8 cellular contexts compared by ENCODE assay signal in genomic region chrX:38803286-38803608, GRCh38. TPM values are rescaled to one million over a fixed set of nuclear protein-coding genes. Genes with fewer than 3 reads are reported as not detected.
DNase-seq lines count a peak whose midpoint lies in the region; ATAC-seq and TF ChIP-seq lines count a peak whose summit lies in the region.

No MANE protein-coding gene starts in this region.

- H3K27me3 ChIP-seq in right cardiac atrium (ENCODE audit: control insufficient read depth, insufficient read depth) = no peaks in the 10 kb centered on the region
- peaks cover 0 to 29% (median 0%) of the 10 kb centered on the region in 7 donors for H3K27me3 ChIP-seq in spleen (replicated peaks in 1 of 7)

- no peaks in the 10 kb centered on the region for H3K9me3 Mint-ChIP-seq in activated CD4-positive, alpha-beta T cell treated with anti-CD3 and anti-CD28 coated beads, Interleukin-2, amount 10 ng/mL, durations not matched to agents 7 days and 5 days
- no peaks in the 10 kb centered on the region for H3K9me3 Mint-ChIP-seq in activated CD8-positive, alpha-beta T cell treated with anti-CD3 and anti-CD28 coated beads for 36 hours

- POLR2A ChIA-PET in activated CD4-positive, alpha-beta T cell treated with anti-CD3 and anti-CD28 coated beads, Interleukin-2, amount 10 ng/mL, durations not matched to agents 7 days and 5 days (lab: Charles Lee) = interaction anchor here (0.6 kb wide), 2 partner anchors 185 to 1051 kb away, joined by 3 to 4 read pairs; no protein-coding TSS in a partner anchor
- POLR2A ChIA-PET in activated CD8-positive, alpha-beta T cell treated with anti-CD3 and anti-CD28 coated beads for 36 hours (lab: Charles Lee) = interaction anchor here (1.1 to 1.3 kb wide), 2 partner anchors 13 to 89 kb away, joined by 3 to 8 read pairs; no protein-coding TSS in a partner anchor

- peak overlapping the region; percentile 82 for H3K4me3 Mint-ChIP-seq in activated CD4-positive, alpha-beta T cell treated with anti-CD3 and anti-CD28 coated beads, Interleukin-2, amount 10 ng/mL, durations not matched to agents 7 days and 5 days
- peak overlapping the region; percentile 97 for H3K4me3 Mint-ChIP-seq in activated CD8-positive, alpha-beta T cell treated with anti-CD3 and anti-CD28 coated beads for 36 hours

- peaks cover 19% of the 10 kb centered on the region for H3K4me1 Mint-ChIP-seq in activated CD4-positive, alpha-beta T cell treated with anti-CD3 and anti-CD28 coated beads, Interleukin-2, amount 10 ng/mL, durations not matched to agents 7 days and 5 days
- peaks cover 9% of the 10 kb centered on the region for H3K4me1 Mint-ChIP-seq in activated CD8-positive, alpha-beta T cell treated with anti-CD3 and anti-CD28 coated beads for 36 hours (ENCODE audit: low read depth)

- H3K9me3 ChIP-seq in right cardiac atrium (ENCODE audit: control insufficient read depth, low read length) = no peaks in the 10 kb centered on the region
- H3K9me3 ChIP-seq in spleen = no peaks in the 10 kb centered on the region

- no peak for ATAC-seq in activated CD8-positive, alpha-beta T cell treated with anti-CD3 and anti-CD28 coated beads for 36 hours
- no peak for ATAC-seq in right cardiac atrium
- no peak for ATAC-seq in GM21526 (IDR thresholded peaks at IDR 0.05; ENCODE audit: low FRiP score, unreplicated experiment)

- H3K36me3 Mint-ChIP-seq in activated CD4-positive, alpha-beta T cell treated with anti-CD3 and anti-CD28 coated beads, Interleukin-2, amount 10 ng/mL, durations not matched to agents 7 days and 5 days (ENCODE audit: low read depth) = peaks cover 35% of the 10 kb centered on the region
- H3K36me3 Mint-ChIP-seq in activated CD8-positive, alpha-beta T cell treated with anti-CD3 and anti-CD28 coated beads for 36 hours (ENCODE audit: low read depth) = peaks cover 59% of the 10 kb centered on the region

- H3K27me3 Mint-ChIP-seq in activated CD4-positive, alpha-beta T cell treated with anti-CD3 and anti-CD28 coated beads, Interleukin-2, amount 10 ng/mL, durations not matched to agents 7 days and 5 days = no peaks in the 10 kb centered on the region
- no peaks in the 10 kb centered on the region for H3K27me3 Mint-ChIP-seq in activated CD8-positive, alpha-beta T cell treated with anti-CD3 and anti-CD28 coated beads for 36 hours

- CTCF ChIA-PET in activated CD4-positive, alpha-beta T cell treated with anti-CD3 and anti-CD28 coated beads, Interleukin-2, amount 10 ng/mL, durations not matched to agents 7 days and 5 days (lab: Charles Lee) = no interaction called here
- CTCF ChIA-PET in activated CD8-positive, alpha-beta T cell treated with anti-CD3 and anti-CD28 coated beads for 36 hours (lab: Charles Lee) = no interaction called here

- H3K27ac ChIP-seq in right cardiac atrium (ENCODE audit: low read length) (peak overlapping the region; percentile 61), spleen (peak overlapping the region in 7 of 8 donors; percentile 85 to 94 (median 91))

- TF ChIP-seq CTCF in activated CD8-positive, alpha-beta T cell treated with anti-CD3 and anti-CD28 coated beads for 36 hours (IDR thresholded peaks at IDR 0.05) = no peak
- no peak for TF ChIP-seq CTCF in spleen (IDR thresholded peaks at IDR 0.05 in 8 of 11, conservative IDR thresholded peaks at IDR 0.05 in 3 of 11)

- intact Hi-C loops in activated CD8-positive, alpha-beta T cell treated with anti-CD3 and anti-CD28 coated beads for 36 hours (cut with micrococcal nuclease) = no loop called here
- intact Hi-C loops in right cardiac atrium (cut with DNase I) (loop anchor here in 3 of 4 donors (5.0 to 10.0 kb wide), 4 partner anchors 62 to 342 kb away; no protein-coding TSS in a partner anchor), spleen (cut with DNase I; ENCODE audit: low total_unique reads) (no loop called here)

- DNase-seq in activated CD4-positive, alpha-beta T cell treated with anti-CD3 and anti-CD28 coated beads, Interleukin-2, amount 10 ng/mL, durations not matched to agents 7 days and 5 days = no peak
- DNase-seq in activated CD4-positive, alpha-beta T cell treated with anti-CD3 and anti-CD28 coated beads, Interleukin-2, amount 50 U/mL, for 4 hours = no peak
- no peak for DNase-seq in activated CD8-positive, alpha-beta T cell treated with anti-CD3 and anti-CD28 coated beads for 36 hours
- DNase-seq in right cardiac atrium = no peak
- no peak for DNase-seq in spleen
- no peak for DNase-seq in mucosa of gallbladder (ENCODE audit: low spot score)
- no peak for DNase-seq in HuH-7 (ENCODE audit: low spot score)

- WGBS in right cardiac atrium = 21% methylated on average over 3 of the region's 3 CpGs
- WGBS in spleen, 5 donors = 3 to 51% (median 17%) methylated on average over 2 to 3 of the region's 3 CpGs

- H3K4me1 ChIP-seq in right cardiac atrium (ENCODE audit: control insufficient read depth, insufficient read depth, low read length) (peaks cover 2% of the 10 kb centered on the region), spleen (peaks cover 2 to 42% (median 26%) of the 10 kb centered on the region in 6 donors)

- TF ChIP-seq POLR2A in spleen (IDR thresholded peaks at IDR 0.05) = no peak

- peak overlapping the region; percentile 51 for H3K4me3 ChIP-seq in right cardiac atrium (ENCODE audit: low read length)
- peak overlapping the region; percentile 31 to 78 (median 58) for H3K4me3 ChIP-seq in spleen

- H3K36me3 ChIP-seq in spleen = no peaks in the 10 kb centered on the region

- peak overlapping the region; percentile 96 for H3K27ac Mint-ChIP-seq in activated CD4-positive, alpha-beta T cell treated with anti-CD3 and anti-CD28 coated beads, Interleukin-2, amount 10 ng/mL, durations not matched to agents 7 days and 5 days
- peak overlapping the region; percentile 98 for H3K27ac Mint-ChIP-seq in activated CD8-positive, alpha-beta T cell treated with anti-CD3 and anti-CD28 coated beads for 36 hours

RNA-seq across cellular contexts. Expression of gene MID1IP1, which starts 2.0 kb away (rescaled TPM):
- total RNA-seq in activated CD4-positive, alpha-beta T cell treated with anti-CD3 and anti-CD28 coated beads, Interleukin-2, amount 10 ng/mL, durations not matched to agents 7 days and 5 days = 10 to 100 TPM; 60.8 to 62.0 TPM
- total RNA-seq in activated CD8-positive, alpha-beta T cell treated with anti-CD3 and anti-CD28 coated beads for 36 hours = 10 to 100 TPM; 74.6 to 79.4 TPM
- total RNA-seq in right cardiac atrium (10 to 100 TPM; 22.7 to 28.5 (median 26.8) TPM), spleen (10 to 100 TPM; 14.3 to 24.4 (median 19.4) TPM), mucosa of gallbladder (58.5 TPM)
- polyA plus RNA-seq in right cardiac atrium (28.3 TPM), spleen (10 to 100 TPM in 2 of 3 donors, 1 to 10 TPM in 1; 8.6 to 16.2 (median 14.8) TPM)

Comparison
In these comparisons a context has a peak if more than half of its experiments do, and no peak if none do; other contexts are left out.
1. intact Hi-C loops: an anchor here in right cardiac atrium (5.0 to 10.0 kb wide); none called in activated CD8-positive, alpha-beta T cell treated with anti-CD3 and anti-CD28 coated beads for 36 hours and spleen.